In the genomic region with DNA sequence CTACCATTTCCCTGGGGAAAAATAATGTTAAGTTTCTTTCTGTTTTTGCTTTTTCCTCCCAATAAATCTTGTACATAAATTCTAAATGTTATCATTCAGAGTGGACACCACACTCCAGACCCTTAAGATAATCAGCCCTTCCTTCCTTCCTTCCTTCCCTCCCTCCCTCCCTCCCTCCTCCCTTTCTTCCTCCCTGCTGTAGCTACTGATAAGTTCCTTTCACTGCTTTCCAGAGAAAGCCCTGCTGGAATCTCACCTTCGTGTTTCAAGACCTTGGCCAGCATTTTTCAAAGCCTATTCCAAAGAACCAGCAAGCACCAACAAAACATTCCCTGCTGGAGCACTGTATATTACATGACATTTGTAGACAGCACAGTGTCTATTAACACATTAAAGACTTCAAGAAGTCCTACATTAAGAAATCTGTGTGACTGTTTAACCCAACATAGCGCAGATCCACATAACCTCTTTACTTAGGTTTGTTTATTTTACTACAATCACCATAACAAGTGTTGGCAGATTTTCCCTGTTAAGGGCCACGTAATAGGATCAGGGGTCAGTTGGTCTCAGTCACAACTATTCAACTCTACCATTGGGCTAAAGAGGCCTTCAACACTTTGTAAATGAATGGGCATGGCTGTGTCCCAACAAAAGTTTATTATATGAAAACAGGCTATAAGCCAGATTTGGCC, we compare ENCODE assay signal across 21 cellular contexts. TPM values are rescaled to one million over a fixed set of nuclear protein-coding genes. Genes with fewer than 3 reads are reported as not detected.
A peak's percentile ranks its signal among the peaks of the same experiment; 100 is the strongest.
DNase-seq lines count a peak whose midpoint lies in the region; ATAC-seq and TF ChIP-seq lines count a peak whose summit lies in the region.
"Had no signal": no experiment of that assay in that cellular context is flagged by ENCODE, and none has a peak within 500 bp of the region (broad histone marks: within the 10 kb centered on the region; RNA-seq: fewer than 3 reads in every experiment).

No MANE protein-coding gene starts in this region.

- no peak overlapping the region for H3K4ac ChIP-seq in mesenchymal stem cell (ENCODE audit: low read depth in 1 of 2, low read length in 2 of 2)

- no peak overlapping the region for H2BK12ac ChIP-seq in mesenchymal stem cell (ENCODE audit: low read length in 2 of 2)

- H3K23ac ChIP-seq in mesenchymal stem cell (ENCODE audit: low read length in 2 of 2), result no peak overlapping the region

- H3K9ac ChIP-seq in endodermal cell (ENCODE audit: extremely low read depth, low read length, poor library complexity, severe bottlenecking) (no peak overlapping the region), mesenchymal stem cell (ENCODE audit: low read length) (no peak overlapping the region)

- no peak overlapping the region for H4K8ac ChIP-seq in mesenchymal stem cell (ENCODE audit: low read length)

- H3K27me3 Mint-ChIP-seq in endodermal cell (ENCODE audit: insufficient read depth), result peaks cover 2% of the 10 kb centered on the region
- peaks cover 7% of the 10 kb centered on the region for H3K27me3 Mint-ChIP-seq in activated T-cell treated with anti-CD3 and anti-CD28 coated beads, Interleukin-2, amount 50 U/mL, for 72 hours (ENCODE audit: low read depth)
- H3K27me3 Mint-ChIP-seq: natural killer cell treated with Interleukin-12 subunit alpha and Interleukin-12 subunit beta and Interleukin-15 and Interleukin-18, amount 100 ng/mL, for 72 hours had no signal

- no peaks in the 10 kb centered on the region for H3K36me3 ChIP-seq in left ventricle myocardium inferior
- no peaks in the 10 kb centered on the region for H3K36me3 ChIP-seq in endodermal cell (ENCODE audit: control insufficient read depth, insufficient read depth, low read length)
- no peaks in the 10 kb centered on the region for H3K36me3 ChIP-seq in mesenchymal stem cell (ENCODE audit: control insufficient read depth in 1 of 2, insufficient read depth in 2 of 2, low read depth in 1 of 2, low read length in 2 of 2)
- no peaks in the 10 kb centered on the region for H3K36me3 ChIP-seq in upper lobe of right lung
- H3K36me3 ChIP-seq: stomach had no signal

- H3K4me3 ChIP-seq in left ventricle myocardium inferior (no peak overlapping the region), endodermal cell (ENCODE audit: low read length) (no peak overlapping the region), mesenchymal stem cell (ENCODE audit: insufficient read depth in 1 of 2, low read depth in 1 of 2, low read length in 2 of 2) (no peak overlapping the region), upper lobe of right lung (no peak overlapping the region)
- H3K4me3 ChIP-seq: stomach had no signal

- H3K27me3 ChIP-seq in left ventricle myocardium inferior (ENCODE audit: low read depth) (peaks cover 7% of the 10 kb centered on the region), endodermal cell (ENCODE audit: control insufficient read depth, insufficient read depth, low read length, poor library complexity, severe bottlenecking) (peaks cover 46% of the 10 kb centered on the region), mesenchymal stem cell (ENCODE audit: control insufficient read depth in 1 of 2, insufficient read depth in 1 of 2, low read length in 2 of 2) (no peaks in the 10 kb centered on the region), upper lobe of right lung (no peaks in the 10 kb centered on the region)
- H3K27me3 ChIP-seq: stomach had no signal

- ATAC-seq in Right ventricle myocardium superior (ENCODE audit: poor library complexity) (no peak), upper lobe of right lung (no peak), HG02981 (IDR thresholded peaks at IDR 0.05; ENCODE audit: unreplicated experiment) (no peak)
- ATAC-seq in activated T-cell treated with anti-CD3 and anti-CD28 coated beads, Interleukin-2, amount 50 U/mL, for 72 hours (replicated peaks in 1 of 2), result no peak
- ATAC-seq: CD8-positive, alpha-beta T cell; left ventricle myocardium superior; natural killer cell treated with Interleukin-12 subunit alpha and Interleukin-12 subunit beta and Interleukin-15 and Interleukin-18, amount 100 ng/mL, for 72 hours; right cardiac atrium; Right ventricle myocardium inferior had no signal

- no peak overlapping the region for H2AK5ac ChIP-seq in mesenchymal stem cell (ENCODE audit: low read length, severe bottlenecking)

- H2AFZ ChIP-seq in mesenchymal stem cell (ENCODE audit: low read depth, low read length), result no peak overlapping the region

- H3K4me1 ChIP-seq in left ventricle myocardium inferior (peaks cover 3% of the 10 kb centered on the region), endodermal cell (ENCODE audit: control insufficient read depth, insufficient read depth, low read length) (peaks cover 6% of the 10 kb centered on the region), mesenchymal stem cell (ENCODE audit: control insufficient read depth, insufficient read depth, low read depth, low read length) (peaks cover 1% of the 10 kb centered on the region), upper lobe of right lung (no peaks in the 10 kb centered on the region)

- H3K14ac ChIP-seq in mesenchymal stem cell (ENCODE audit: low read length in 2 of 2), result no peak overlapping the region

- no peak overlapping the region for H2BK5ac ChIP-seq in mesenchymal stem cell (ENCODE audit: low read depth, low read length, poor library complexity, severe bottlenecking)

- 35 to 58% methylated on average over 2 to 3 of the region's 3 CpGs for WGBS in endodermal cell (ENCODE audit: insufficient coverage in 1 of 2, insufficient read length in 1 of 2), 2 experiments
- 1% methylated on average over 3 of the region's 3 CpGs for WGBS in mesenchymal stem cell

- no peaks in the 10 kb centered on the region for H3K36me3 Mint-ChIP-seq in endodermal cell (ENCODE audit: low read depth)
- peaks cover 0 to 5% of the 10 kb centered on the region in 2 donors for H3K36me3 Mint-ChIP-seq in activated T-cell treated with anti-CD3 and anti-CD28 coated beads, Interleukin-2, amount 50 U/mL, for 72 hours (ENCODE audit: insufficient read depth in 2 of 2)
- H3K36me3 Mint-ChIP-seq: activated naive CD4-positive, alpha-beta T cell treated with anti-CD3 and anti-CD28 coated beads, Interleukin-2, amount 10 ng/mL, durations not matched to agents 7 days and 5 days; natural killer cell treated with Interleukin-12 subunit alpha and Interleukin-12 subunit beta and Interleukin-15 and Interleukin-18, amount 100 ng/mL, for 72 hours had no signal

- H2BK15ac ChIP-seq in mesenchymal stem cell (ENCODE audit: low read depth, poor library complexity, severe bottlenecking), result no peak overlapping the region

- H3K27ac ChIP-seq in left ventricle myocardium inferior (replicated peaks), result peak overlapping the region; percentile 51
- peak overlapping the region; percentile 16 for H3K27ac ChIP-seq in endodermal cell (ENCODE audit: low read depth, low read length)
- peak overlapping the region; percentile 3 for H3K27ac ChIP-seq in mesenchymal stem cell (ENCODE audit: low read length, poor library complexity, severe bottlenecking)
- peak overlapping the region; percentile 59 for H3K27ac ChIP-seq in upper lobe of right lung

- no peak overlapping the region for H3K4me2 ChIP-seq in mesenchymal stem cell (ENCODE audit: low read length, poor library complexity, severe bottlenecking)

- no peak overlapping the region for H2BK120ac ChIP-seq in mesenchymal stem cell (ENCODE audit: low read depth, low read length)

- no peak overlapping the region for H3K4me3 Mint-ChIP-seq in endodermal cell
- no peak overlapping the region for H3K4me3 Mint-ChIP-seq in activated T-cell treated with anti-CD3 and anti-CD28 coated beads, Interleukin-2, amount 50 U/mL, for 72 hours
- H3K4me3 Mint-ChIP-seq: activated naive CD4-positive, alpha-beta T cell treated with anti-CD3 and anti-CD28 coated beads, Interleukin-2, amount 10 ng/mL, durations not matched to agents 7 days and 5 days; CD8-positive, alpha-beta T cell; natural killer cell treated with Interleukin-12 subunit alpha and Interleukin-12 subunit beta and Interleukin-15 and Interleukin-18, amount 100 ng/mL, for 72 hours; T-helper 2 cell treated with Interferon-gamma antibody and Interleukin-4, amounts not matched to agents 5 μg/mL and 100 μg/mL, for 36 hours had no signal

- peaks cover 3% of the 10 kb centered on the region for H3K9me3 Mint-ChIP-seq in endodermal cell
- peaks cover 0 to 1% of the 10 kb centered on the region in 2 donors for H3K9me3 Mint-ChIP-seq in activated T-cell treated with anti-CD3 and anti-CD28 coated beads, Interleukin-2, amount 50 U/mL, for 72 hours
- H3K9me3 Mint-ChIP-seq: activated naive CD4-positive, alpha-beta T cell treated with anti-CD3 and anti-CD28 coated beads, Interleukin-2, amount 10 ng/mL, durations not matched to agents 7 days and 5 days; CD8-positive, alpha-beta T cell; natural killer cell treated with Interleukin-12 subunit alpha and Interleukin-12 subunit beta and Interleukin-15 and Interleukin-18, amount 100 ng/mL, for 72 hours had no signal

- no peak overlapping the region for H3K18ac ChIP-seq in mesenchymal stem cell (ENCODE audit: low read depth in 1 of 2, low read length in 2 of 2)

- H3K27ac Mint-ChIP-seq in endodermal cell, result no peak overlapping the region
- no peak overlapping the region for H3K27ac Mint-ChIP-seq in activated T-cell treated with anti-CD3 and anti-CD28 coated beads, Interleukin-2, amount 50 U/mL, for 72 hours
- H3K27ac Mint-ChIP-seq: activated naive CD4-positive, alpha-beta T cell treated with anti-CD3 and anti-CD28 coated beads, Interleukin-2, amount 10 ng/mL, durations not matched to agents 7 days and 5 days; CD8-positive, alpha-beta T cell; natural killer cell treated with Interleukin-12 subunit alpha and Interleukin-12 subunit beta and Interleukin-15 and Interleukin-18, amount 100 ng/mL, for 72 hours; T-helper 2 cell treated with Interferon-gamma antibody and Interleukin-4, amounts not matched to agents 5 μg/mL and 100 μg/mL, for 36 hours had no signal

- DNase-seq in left ventricle myocardium inferior, result no peak
- no peak for DNase-seq in Right ventricle myocardium superior
- no peak for DNase-seq in endodermal cell
- DNase-seq in mesenchymal stem cell, result peak; percentile 85
- no peak for DNase-seq in upper lobe of right lung
- DNase-seq in activated T-cell treated with anti-CD3 and anti-CD28 coated beads, Interleukin-2, amount 50 U/mL, for 72 hours, result no peak
- no peak for DNase-seq in inferior parietal cortex (ENCODE audit: extremely low spot score)
- DNase-seq: activated CD4-positive, alpha-beta T cell treated with anti-CD3 and anti-CD28 coated beads for 4 hours; activated naive CD4-positive, alpha-beta T cell treated with anti-CD3 and anti-CD28 coated beads, Interleukin-2, amount 10 ng/mL, durations not matched to agents 7 days and 5 days; CD8-positive, alpha-beta T cell; effector CD4-positive, alpha-beta T cell; hypothalamus; left ventricle myocardium superior; NCI-H1436 treated with DMSO at 0.1 percent for 48 hours; NK-92 treated with Interleukin-12 subunit alpha and Interleukin-12 subunit beta, amount 100 ng/mL, for 24 hours; stomach had no signal

- no peak for TF ChIP-seq CTCF in left ventricle myocardium inferior (IDR thresholded peaks at IDR 0.05; ENCODE audit: borderline replicate concordance)
- no peak for TF ChIP-seq CTCF in endodermal cell (conservative IDR thresholded peaks at IDR 0.05)
- no peak for TF ChIP-seq CTCF in upper lobe of right lung (IDR thresholded peaks at IDR 0.05)

- H3K9me3 ChIP-seq in left ventricle myocardium inferior (replicated peaks), result no peaks in the 10 kb centered on the region
- peaks cover 5% of the 10 kb centered on the region for H3K9me3 ChIP-seq in endodermal cell (ENCODE audit: control insufficient read depth, low read length)
- H3K9me3 ChIP-seq in mesenchymal stem cell (ENCODE audit: control insufficient read depth, low read length), result no peaks in the 10 kb centered on the region
- H3K9me3 ChIP-seq in upper lobe of right lung, result no peaks in the 10 kb centered on the region
- H3K9me3 ChIP-seq: stomach had no signal

- intact Hi-C loops in left ventricle myocardium inferior (cut with micrococcal nuclease), result no loop called here
- intact Hi-C loops in Right ventricle myocardium superior (cut with DNase I), result no loop called here
- intact Hi-C loops in upper lobe of right lung (cut with DNase I), result no loop called here

- H4K91ac ChIP-seq in mesenchymal stem cell (ENCODE audit: low read length), result no peak overlapping the region

- H3K4me1 Mint-ChIP-seq in endodermal cell, result peaks cover 7% of the 10 kb centered on the region
- peaks cover 18% of the 10 kb centered on the region for H3K4me1 Mint-ChIP-seq in activated T-cell treated with anti-CD3 and anti-CD28 coated beads, Interleukin-2, amount 50 U/mL, for 72 hours (ENCODE audit: low read depth)

- H3K79me1 ChIP-seq in mesenchymal stem cell (replicated peaks; ENCODE audit: low read length, poor library complexity, severe bottlenecking), result no peaks in the 10 kb centered on the region

RNA-seq across cellular contexts. Expression of a gene that starts 51.5 kb away (rescaled TPM):
- 0.55 TPM for total RNA-seq in left ventricle myocardium inferior
- 0.46 TPM for total RNA-seq in Right ventricle myocardium superior
- total RNA-seq in endodermal cell, result 1 to 10 TPM; 1.8 to 2.0 TPM
- 3.3 TPM for polyA plus RNA-seq in endodermal cell (2013, experiment 1 of 2)
- polyA plus RNA-seq in endodermal cell (2013, experiment 2 of 2), result 4.0 TPM
- 23.8 TPM for polyA plus RNA-seq in mesenchymal stem cell (2013, experiment 1 of 2)
- 25.7 TPM for polyA plus RNA-seq in mesenchymal stem cell (2013, experiment 2 of 2)
- total RNA-seq in upper lobe of right lung, result 7.1 TPM
- 1 to 10 TPM in 1 of 2 donors, under 1 TPM in 1; 0.76 to 1.2 TPM for total RNA-seq in activated T-cell treated with anti-CD3 and anti-CD28 coated beads, Interleukin-2, amount 50 U/mL, for 72 hours
- total RNA-seq: CD8-positive, alpha-beta T cell had no signal

Comparison
In these comparisons a context has a peak if more than half of its experiments do, and no peak if none do; other contexts are left out.
1. H3K27ac ChIP-seq: peak in every context shown above with its lines; median percentile 59 in upper lobe of right lung; 51 in left ventricle myocardium inferior; 16 in endodermal cell; 3 in mesenchymal stem cell.